16 cellular contexts compared by ENCODE assay signal in the genomic region with DNA sequence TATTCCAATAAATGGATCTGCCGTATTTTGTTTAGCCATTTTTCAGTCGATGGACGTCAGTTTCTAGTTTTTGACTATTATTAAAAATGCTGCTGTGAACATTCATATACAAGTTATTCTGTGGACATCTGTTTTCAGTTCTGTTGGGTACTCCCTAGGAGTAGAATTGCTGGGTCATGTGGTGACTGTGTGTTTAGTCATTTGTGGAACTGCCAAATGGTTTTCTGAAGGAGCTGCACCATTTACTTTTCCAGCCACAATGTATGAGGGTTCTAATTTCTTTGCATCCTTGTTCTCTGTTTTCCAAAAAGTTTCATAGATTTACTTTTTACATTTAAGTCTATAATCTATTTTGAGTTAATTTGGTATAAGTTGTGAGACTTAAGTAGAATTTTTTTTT. TPM values are rescaled to one million over a fixed set of nuclear protein-coding genes. Genes with fewer than 3 reads are reported as not detected.
DNase-seq lines count a peak whose midpoint lies in the region; ATAC-seq, FAIRE-seq and TF ChIP-seq lines count a peak whose summit lies in the region.
"Had no signal": no experiment of that assay in that cellular context is flagged by ENCODE, and none has a peak within 500 bp of the region (broad histone marks: within the 10 kb centered on the region; RNA-seq: fewer than 3 reads in every experiment).

No MANE protein-coding gene starts in this region.

- DNase-seq in EH (ENCODE audit: low read depth) (peak; percentile 70), LHCN-M2 (ENCODE audit: low read depth) (peak; percentile 60), bronchial epithelial cell (ENCODE audit: low read depth) (peak; percentile 76), osteoblast (ENCODE audit: insufficient read length, low spot score, missing footprints) (peak; percentile 57), OCI-M1 (lab: John Stamatoyannopoulos, UW) (no peak), NOMO-1 (lab: John Stamatoyannopoulos, UW; ENCODE audit: unreplicated experiment in 2 of 2) (no peak)
- DNase-seq: activated CD4-positive, alpha-beta T cell treated with anti-CD3 and anti-CD28 coated beads for 48 hours; left lung; MM.1S; NCI-H2029; NCI-H774; stimulated activated naive CD8-positive, alpha-beta T cell treated with anti-CD3 and anti-CD28 coated beads, Interleukin-15, Interleukin-2, amounts not matched to agents 100 U/mL and 50 U/mL, for 24 hours had no signal

- FAIRE-seq in bronchial epithelial cell (lab: Jason Lieb, UNC) = no peak
- FAIRE-seq: endothelial cell of umbilical vein had no signal

- H3K27ac ChIP-seq in osteoblast (ENCODE audit: low read depth, low read length) = peak overlapping the region; percentile 72
- H3K27ac ChIP-seq: hepatocyte, left lung, vagina had no signal

- H3K27me3 ChIP-seq in bronchial epithelial cell (ENCODE audit: control insufficient read depth, insufficient read depth, low read length) = no peaks in the 10 kb centered on the region
- no peaks in the 10 kb centered on the region for H3K27me3 ChIP-seq in osteoblast (ENCODE audit: insufficient read depth, low read length)
- H3K27me3 ChIP-seq: hepatocyte, left lung, vagina had no signal

- H3K4me3 ChIP-seq in bronchial epithelial cell (ENCODE audit: low read depth, low read length) (no peak overlapping the region), osteoblast (ENCODE audit: insufficient read depth, low read length) (no peak overlapping the region)
- H3K4me3 ChIP-seq: hepatocyte, left lung, vagina had no signal

- ATAC-seq in HG03565 (IDR thresholded peaks at IDR 0.05; ENCODE audit: unreplicated experiment) = no peak
- ATAC-seq: left lung; stimulated activated naive CD8-positive, alpha-beta T cell treated with anti-CD3 and anti-CD28 coated beads, Interleukin-15, Interleukin-2, amounts not matched to agents 100 U/mL and 50 U/mL, for 24 hours had no signal

- peaks cover 63% of the 10 kb centered on the region for H3K79me2 ChIP-seq in osteoblast (ENCODE audit: insufficient read depth, low read length)
- H3K79me2 ChIP-seq: hepatocyte had no signal

- H3K36me3 ChIP-seq in bronchial epithelial cell (ENCODE audit: control insufficient read depth, insufficient read depth, low read length) (no peaks in the 10 kb centered on the region), osteoblast (ENCODE audit: insufficient read depth, low read length) (peaks cover 20% of the 10 kb centered on the region)

- H3K4me1 ChIP-seq in osteoblast (ENCODE audit: insufficient read depth, low read length) = peaks cover 3% of the 10 kb centered on the region
- H3K4me1 ChIP-seq: left lung, vagina had no signal

- H3K4me2 ChIP-seq in osteoblast (ENCODE audit: insufficient read depth, low read length) = no peak overlapping the region
- H3K4me2 ChIP-seq: hepatocyte had no signal

- H4K20me1 ChIP-seq in osteoblast (ENCODE audit: insufficient read depth, low read length) = no peaks in the 10 kb centered on the region

- no peaks in the 10 kb centered on the region for H3K9me3 ChIP-seq in osteoblast (ENCODE audit: low read depth, low read length)
- H3K9me3 ChIP-seq: vagina had no signal

- H2AFZ ChIP-seq in osteoblast (ENCODE audit: low read length) = no peak overlapping the region
- H2AFZ ChIP-seq: hepatocyte had no signal

- TF ChIP-seq CTCF in bronchial epithelial cell (IDR thresholded peaks at IDR 0.05; ENCODE audit: insufficient read depth, low read length, severe bottlenecking) (no peak), osteoblast (IDR thresholded peaks at IDR 0.05; ENCODE audit: extremely low read depth, low read depth, low read length) (no peak)

RNA-seq across cellular contexts. Expression of a gene that starts 29.5 kb away (rescaled TPM):
- total RNA-seq in LHCN-M2 (2014; rRNA removed) (51.2 and 58.0 TPM in 2 replicates), bronchial epithelial cell (27.9 and 39.7 TPM in 2 replicates), osteoblast (54.2 and 61.9 TPM in 2 replicates)
- 17.7 TPM for polyA plus RNA-seq in LHCN-M2 (2012)

Comparison
In these comparisons a context has a peak if more than half of its experiments do, and no peak if none do; other contexts are left out.
1. DNase-seq: peak in EH (single experiment), LHCN-M2 (single experiment), bronchial epithelial cell (single experiment) and osteoblast (single experiment); none in OCI-M1 (single experiment) and NOMO-1 (0 of 2).